11 cellular contexts compared by ENCODE assay signal in genomic region chr9:70389642-70390266, GRCh38. TPM values are rescaled to one million over a fixed set of nuclear protein-coding genes. Genes with fewer than 3 reads are reported as not detected.
DNase-seq lines count a peak whose midpoint lies in the region; ATAC-seq, FAIRE-seq and TF ChIP-seq lines count a peak whose summit lies in the region.
"Had no signal": no experiment of that assay in that cellular context is flagged by ENCODE, and none has a peak within 500 bp of the region (broad histone marks: within the 10 kb centered on the region; RNA-seq: fewer than 3 reads in every experiment).

No MANE protein-coding gene starts in this region.

- no peaks in the 10 kb centered on the region for H3K27me3 ChIP-seq in endodermal cell (ENCODE audit: control insufficient read depth, insufficient read depth, low read length, poor library complexity, severe bottlenecking)

- H3K4me1 ChIP-seq in A549, result no peaks in the 10 kb centered on the region
- no peaks in the 10 kb centered on the region for H3K4me1 ChIP-seq in endodermal cell (ENCODE audit: control insufficient read depth, insufficient read depth, low read length)

- TF ChIP-seq POLR2A in A549 (IDR thresholded peaks at IDR 0.05; ENCODE audit: low read length), result no peak

- ATAC-seq in A549 (peak in 1 of 2 experiments; percentile 34; a peak in 2 of 6 replicates), HG03469 (IDR thresholded peaks at IDR 0.05; ENCODE audit: unreplicated experiment) (no peak), GM19452 (IDR thresholded peaks at IDR 0.05; ENCODE audit: unreplicated experiment) (no peak)

- CTCF ChIA-PET in A549 (lab: Yijun Ruan, JAX) (interaction anchor here (0.6 to 2.9 kb wide), 7 partner anchors 10 to 260 kb away, joined by 3 to 9 read pairs (median 3); no protein-coding TSS in a partner anchor), RWPE1 (lab: Yijun Ruan, JAX) (interaction anchor here (0.6 to 1.3 kb wide), 5 partner anchors 13 to 649 kb away, joined by 3 to 4 read pairs (median 3); no protein-coding TSS in a partner anchor)

- TF ChIP-seq CTCF in A549 (IDR thresholded peaks at IDR 0.05) (no peak), RWPE1 (conservative IDR thresholded peaks at IDR 0.05; ENCODE audit: low read depth) (no peak), endodermal cell (conservative IDR thresholded peaks at IDR 0.05) (no peak)

- H3K27ac ChIP-seq in A549 (no peak overlapping the region), RWPE1 (peak overlapping the region; percentile 34; the same call in 1 of the 2 replicates), endodermal cell (ENCODE audit: low read depth, low read length) (no peak overlapping the region)

- H3K9ac ChIP-seq in endodermal cell (ENCODE audit: extremely low read depth, low read length, poor library complexity, severe bottlenecking), result no peak overlapping the region

- H3K9me3 ChIP-seq in A549, result no peaks in the 10 kb centered on the region
- no peaks in the 10 kb centered on the region for H3K9me3 ChIP-seq in endodermal cell (ENCODE audit: control insufficient read depth, low read length)

- no peak for TF ChIP-seq EP300 in A549 (IDR thresholded peaks at IDR 0.05)

- H3K36me3 Mint-ChIP-seq in endodermal cell (ENCODE audit: low read depth), result no peaks in the 10 kb centered on the region

- H3K27ac Mint-ChIP-seq in endodermal cell, result no peak overlapping the region

- no peak overlapping the region for H3K4me3 Mint-ChIP-seq in endodermal cell

- H3K4me2 ChIP-seq in A549, result no peak overlapping the region

- FAIRE-seq in A549 (lab: Jason Lieb, UNC), result no peak

- no peaks in the 10 kb centered on the region for H3K9me3 Mint-ChIP-seq in endodermal cell

- POLR2A ChIA-PET in A549 (lab: Yijun Ruan, JAX) (no interaction called here), RWPE1 (lab: Yijun Ruan, JAX; ENCODE audit: low non-redundant PET) (no interaction called here)

- no peaks in the 10 kb centered on the region for H3K36me3 ChIP-seq in endodermal cell (ENCODE audit: control insufficient read depth, insufficient read depth, low read length)

- WGBS in A549 (ENCODE audit: missing lambda C conversion rate), result 77% methylated on average over 10 of the region's 10 CpGs
- WGBS in endodermal cell (ENCODE audit: insufficient coverage in 1 of 2, insufficient read length in 1 of 2), 2 experiments, result 83 to 93% methylated on average over 4 to 10 of the region's 10 CpGs

- H3K27me3 Mint-ChIP-seq in endodermal cell (ENCODE audit: insufficient read depth), result no peaks in the 10 kb centered on the region

- DNase-seq in A549 (ENCODE audit: low read depth in 1 of 2, low spot score in 1 of 2) (no peak), RWPE1 (ENCODE audit: low spot score) (no peak), endodermal cell (peak; percentile 60), medulla oblongata (ENCODE audit: extremely low spot score) (peak; percentile 19), HCEC 1CT (no peak)
- no peak for DNase-seq in activated CD4-positive, alpha-beta T cell treated with anti-CD3 and anti-CD28 coated beads, Interleukin-2, amount 50 U/mL, for 1 hour
- DNase-seq: activated CD8-positive, alpha-beta memory T cell treated with anti-CD3 and anti-CD28 coated beads, Interleukin-2, amount 50 U/mL, for 48 hours; erythroblast; NCI-H2107 had no signal

- H3K4me3 ChIP-seq in A549 (no peak overlapping the region), endodermal cell (ENCODE audit: low read length) (no peak overlapping the region)

- peaks cover 4% of the 10 kb centered on the region for H3K4me1 Mint-ChIP-seq in endodermal cell

- no peak for TF ChIP-seq RAD21 in A549 (conservative IDR thresholded peaks at IDR 0.05 in 1 of 2, IDR thresholded peaks at IDR 0.05 in 1 of 2)

TF ChIP-seq in A549, 52 proteins besides CTCF, POLR2A, EP300 and RAD21:
- TF ChIP-seq REST (IDR thresholded peaks at IDR 0.05) (peak; percentile 65; the same call in 1 of the 2 replicates), HMGXB4 (CRISPR knock-in tag; IDR thresholded peaks at IDR 0.05; ENCODE audit: borderline replicate concordance) (no peak), POLR2AphosphoS2 (conservative IDR thresholded peaks at IDR 0.05; ENCODE audit: low read length) (no peak)
TF ChIP-seq in A549: peak in this region for 1.

RNA-seq across cellular contexts. Expression of gene KLF9, which starts 24.7 kb away (rescaled TPM):
- polyA plus RNA-seq in A549 (2011; rRNA removed) (3.1 and 3.9 TPM in 2 replicates), A549 (2017; fragmentation: RNase III; extraction: RNeasy Plus Mini Kit Qiagen cat#74134 plus additional on column Dnase treatment) (0.52 to 0.84 TPM (median 0.76 TPM) in 3 replicates)
- 0.41 and 0.62 TPM in 2 replicates for polyA plus RNA-seq in A549 (2012; cell fraction: cytosol; rRNA removed)
- polyA plus RNA-seq in A549 (2012; cell fraction: nucleus; rRNA removed), result 0.38 and 0.50 TPM in 2 replicates
- 2.3 and 2.7 TPM in 2 replicates for polyA minus RNA-seq in A549 (2011; rRNA and poly(A)+ RNA removed)
- total RNA-seq in endodermal cell, result under 1 TPM; 0.13 to 0.31 TPM
- 0.32 TPM for polyA plus RNA-seq in endodermal cell (2013, experiment 1 of 2)
- 0.29 TPM for polyA plus RNA-seq in endodermal cell (2013, experiment 2 of 2)

Comparison
In these comparisons a context has a peak if more than half of its experiments do, and no peak if none do; other contexts are left out.
1. DNase-seq: peak in endodermal cell (single experiment) and medulla oblongata (single experiment); none in A549 (0 of 2), RWPE1 (single experiment), activated CD4-positive, alpha-beta T cell treated with anti-CD3 and anti-CD28 coated beads, Interleukin-2, amount 50 U/mL, for 1 hour (single experiment) and HCEC 1CT (single experiment).